ENCODE assay signal across 22 cellular contexts in genomic region chr3:175326041-175326440, GRCh38.
"Had no signal": no experiment of that assay in that cellular context is flagged by ENCODE, and none has a peak within 500 bp of the region (broad histone marks: within the 10 kb centered on the region; RNA-seq: fewer than 3 reads in every experiment).

No MANE protein-coding gene starts in this region.

- H3K27me3 ChIP-seq: right atrium auricular region, stomach, thyroid gland had no signal

- H3K4me1 Mint-ChIP-seq: immature natural killer cell; naive thymus-derived CD8-positive, alpha-beta T cell; nephron progenitor cell; stimulated activated effector memory CD8-positive, alpha-beta T cell treated with anti-CD3 and anti-CD28 coated beads, Interleukin-12 subunit alpha, Interleukin-12 subunit beta, amount 100 ng/mL, for 72 hours had no signal

- H3K36me3 Mint-ChIP-seq: immature natural killer cell; naive thymus-derived CD8-positive, alpha-beta T cell; stimulated activated effector memory CD8-positive, alpha-beta T cell treated with anti-CD3 and anti-CD28 coated beads, Interleukin-12 subunit alpha, Interleukin-12 subunit beta, amount 100 ng/mL, for 72 hours had no signal

- H3K27ac ChIP-seq: coronary artery, left ventricle myocardium inferior, lower lobe of right lung, prostate gland, right atrium auricular region, stomach, thyroid gland had no signal

- DNase-seq: hypothalamus; immature natural killer cell; islet precursor cell; kidney glomerular epithelial cell; left colon; left ventricle myocardium inferior; lower lobe of right lung; naive thymus-derived CD8-positive, alpha-beta T cell; nephron progenitor cell; nucleus accumbens; stimulated activated CD4-positive, alpha-beta T cell treated with anti-CD3 and anti-CD28 coated beads, Interleukin-2, amount 100 ng/mL, for 24 hours; stimulated activated CD4-positive, alpha-beta T cell treated with anti-CD3 and anti-CD28 coated beads, Interleukin-4, amount 100 ng/mL, for 24 hours; stimulated activated naive CD4-positive, alpha-beta T cell treated with Interleukin-2 at 50 U/mL for 16 hours; stomach; thyroid gland; trophoblast cell had no signal

- H3K9me3 Mint-ChIP-seq: nephron progenitor cell had no signal

- H3K27ac Mint-ChIP-seq: immature natural killer cell; naive thymus-derived CD8-positive, alpha-beta T cell; nephron progenitor cell; stimulated activated effector memory CD8-positive, alpha-beta T cell treated with anti-CD3 and anti-CD28 coated beads, Interleukin-12 subunit alpha, Interleukin-12 subunit beta, amount 100 ng/mL, for 72 hours had no signal

- H3K4me2 ChIP-seq: smooth muscle cell had no signal

- ATAC-seq: left colon; lower lobe of right lung; naive thymus-derived CD8-positive, alpha-beta T cell; sciatic nerve; stimulated activated effector memory CD8-positive, alpha-beta T cell treated with anti-CD3 and anti-CD28 coated beads, Interleukin-12 subunit alpha, Interleukin-12 subunit beta, amount 100 ng/mL, for 72 hours had no signal

- H3K4me3 ChIP-seq: coronary artery, left ventricle myocardium inferior, lower lobe of right lung, prostate gland, right atrium auricular region, smooth muscle cell, stomach, thyroid gland had no signal

- H3K9me3 ChIP-seq: lower lobe of right lung, prostate gland, right atrium auricular region, stomach, thyroid gland had no signal

- H3K27me3 Mint-ChIP-seq: naive thymus-derived CD8-positive, alpha-beta T cell had no signal

- H3K4me1 ChIP-seq: left ventricle myocardium inferior, lower lobe of right lung, prostate gland, right atrium auricular region, stomach, thyroid gland had no signal

- H3K36me3 ChIP-seq: left ventricle myocardium inferior, lower lobe of right lung, prostate gland, right atrium auricular region, stomach, thyroid gland had no signal

- H3K4me3 Mint-ChIP-seq: immature natural killer cell; naive thymus-derived CD8-positive, alpha-beta T cell; nephron progenitor cell; stimulated activated effector memory CD8-positive, alpha-beta T cell treated with anti-CD3 and anti-CD28 coated beads, Interleukin-12 subunit alpha, Interleukin-12 subunit beta, amount 100 ng/mL, for 72 hours had no signal
